Comparison of ENCODE assay signal across 7 cellular contexts in the genomic region with DNA sequence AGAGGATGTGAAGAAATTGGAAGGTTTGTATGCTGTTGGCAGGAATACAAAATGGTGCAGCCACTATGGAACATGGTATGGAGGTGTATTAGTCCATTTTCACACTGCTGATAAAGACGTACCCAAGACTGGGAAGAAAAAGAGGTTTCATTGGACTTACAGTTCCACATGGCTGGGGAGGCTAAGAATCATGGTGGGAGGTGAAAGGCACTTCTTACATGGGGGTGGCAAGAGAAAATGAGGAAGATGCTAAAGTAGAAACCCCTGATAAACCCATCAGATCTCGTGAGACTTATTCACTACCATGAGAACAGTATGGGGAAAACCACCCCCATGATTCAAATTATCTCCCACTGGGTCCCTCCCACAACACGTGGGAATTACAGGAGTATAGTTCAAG.
DNase-seq lines count a peak whose midpoint lies in the region; ATAC-seq, FAIRE-seq and TF ChIP-seq lines count a peak whose summit lies in the region.
"Not testable (repeated sequence)": the region's sequence is repeated elsewhere in the genome, so short reads cannot be mapped to it uniquely, and the experiment has no call there.

No MANE protein-coding gene starts in this region.

- TF ChIP-seq EP300 in K562 (IDR thresholded peaks at IDR 0.05; ENCODE audit: low read length): not testable (repeated sequence)

- not testable (repeated sequence) for H2AFZ ChIP-seq in K562 (ENCODE audit: low read depth, low read length)

- H3K4me1 ChIP-seq in BLaER1: peaks cover 24% of the 10 kb centered on the region
- H3K4me1 ChIP-seq in K562 (replicated peaks in 1 of 2; ENCODE audit: control insufficient read depth in 2 of 2, insufficient read depth in 2 of 2, low read length in 2 of 2): peaks cover 0 to 24% of the 10 kb centered on the region in 2 experiments; a peak in 4 of 5 replicates

- H3K27ac ChIP-seq in BLaER1; K562 (ENCODE audit: extremely low read depth, low read depth, low read length): not testable (repeated sequence)

- not testable (repeated sequence) for TF ChIP-seq POLR2A in K562 (conservative IDR thresholded peaks at IDR 0.05)

- H3K4me1 Mint-ChIP-seq in activated T-helper 17 cell treated with anti-CD3 and anti-CD28 coated beads, Interleukin-2, amount 50 U/mL, for 72 hours: peaks cover 48% of the 10 kb centered on the region
- peaks cover 80% of the 10 kb centered on the region for H3K4me1 Mint-ChIP-seq in activated naive CD8-positive, alpha-beta T cell (ENCODE audit: low read depth)
- peaks cover 17% of the 10 kb centered on the region for H3K4me1 Mint-ChIP-seq in memory B cell
- peaks cover 35 to 81% of the 10 kb centered on the region in 2 donors for H3K4me1 Mint-ChIP-seq in stimulated activated naive B cell treated with anti-CD40 and anti-IgM and Interleukin-4, amounts not matched to agents 10 μg/mL and 1 μg/mL and 100 μg/mL, for 72 hours

- H3K27me3 ChIP-seq in BLaER1; K562 (ENCODE audit: control insufficient read depth in 2 of 2, insufficient read depth in 2 of 2, low read length in 2 of 2): not testable (repeated sequence)

- H3K9me1 ChIP-seq in K562 (ENCODE audit: control insufficient read depth, insufficient read depth, low read length): not testable (repeated sequence)

- not testable (repeated sequence) for BruUV-seq in K562 (replicated peaks; lab: Mats Ljungman, UMichigan)

- not testable (repeated sequence) for H3K9me3 Mint-ChIP-seq in activated T-helper 17 cell treated with anti-CD3 and anti-CD28 coated beads, Interleukin-2, amount 50 U/mL, for 72 hours; activated naive CD8-positive, alpha-beta T cell (ENCODE audit: low read depth); memory B cell
- peaks cover 4 to 10% of the 10 kb centered on the region in 2 donors for H3K9me3 Mint-ChIP-seq in stimulated activated naive B cell treated with anti-CD40 and anti-IgM and Interleukin-4, amounts not matched to agents 10 μg/mL and 1 μg/mL and 100 μg/mL, for 72 hours

- not testable (repeated sequence) for TF ChIP-seq RAD21 in K562 (CRISPR knock-in tag; conservative IDR thresholded peaks at IDR 0.05 in 1 of 2, IDR thresholded peaks at IDR 0.05 in 1 of 2)

- not testable (repeated sequence) for H3K36me3 Mint-ChIP-seq in activated T-helper 17 cell treated with anti-CD3 and anti-CD28 coated beads, Interleukin-2, amount 50 U/mL, for 72 hours (ENCODE audit: low read depth); activated naive CD8-positive, alpha-beta T cell; memory B cell; stimulated activated naive B cell treated with anti-CD40 and anti-IgM and Interleukin-4, amounts not matched to agents 10 μg/mL and 1 μg/mL and 100 μg/mL, for 72 hours

- intact Hi-C loops in K562 (cut with micrococcal nuclease): not testable (repeated sequence)

- H3K4me3 Mint-ChIP-seq in activated T-helper 17 cell treated with anti-CD3 and anti-CD28 coated beads, Interleukin-2, amount 50 U/mL, for 72 hours: peak overlapping the region; percentile 76
- peak overlapping the region; percentile 40 for H3K4me3 Mint-ChIP-seq in activated naive CD8-positive, alpha-beta T cell
- H3K4me3 Mint-ChIP-seq in memory B cell: not testable (repeated sequence)
- peak overlapping the region; percentile 5 to 20 for H3K4me3 Mint-ChIP-seq in stimulated activated naive B cell treated with anti-CD40 and anti-IgM and Interleukin-4, amounts not matched to agents 10 μg/mL and 1 μg/mL and 100 μg/mL, for 72 hours

- H3K9me3 ChIP-seq in BLaER1: peaks cover 63% of the 10 kb centered on the region
- H3K9me3 ChIP-seq in K562 (replicated peaks; ENCODE audit: control insufficient read depth, insufficient read depth, low read depth, low read length): not testable (repeated sequence)

- TF ChIP-seq CTCF in K562 (IDR thresholded peaks at IDR 0.05 in 2 of 3, conservative IDR thresholded peaks at IDR 0.05 in 1 of 3; ENCODE audit: insufficient read depth in 2 of 3, low read depth in 1 of 3, low read length in 3 of 3): not testable (repeated sequence)

- H3K4me2 ChIP-seq in BLaER1: peak overlapping the region; percentile 4; the same call in 1 of the 2 replicates
- H3K4me2 ChIP-seq in K562 (ENCODE audit: insufficient read depth, low read length): not testable (repeated sequence)

- CTCF ChIA-PET in K562 (lab: Yijun Ruan, JAX; ENCODE audit: low intra/inter-chr PET ratio): not testable (repeated sequence)

- H3K9ac ChIP-seq in BLaER1; K562 (ENCODE audit: insufficient read depth in 1 of 2, low read depth in 2 of 2, low read length in 2 of 2): not testable (repeated sequence)

- DNase-seq in activated CD8-positive, alpha-beta memory T cell treated with anti-CD3 and anti-CD28 coated beads for 24 hours: peak; percentile 17
- DNase-seq in K562 (ENCODE audit: extremely low read depth in 1 of 4, low spot score in 3 of 4); memory B cell (ENCODE audit: low spot score in 2 of 2); stimulated activated naive B cell treated with anti-CD40 and anti-IgM and Interleukin-4, amounts not matched to agents 10 μg/mL and 1 μg/mL and 100 μg/mL, for 72 hours: not testable (repeated sequence)

- not testable (repeated sequence) for H3K4me3 ChIP-seq in BLaER1, K562

- FAIRE-seq in K562 (lab: Jason Lieb, UNC): not testable (repeated sequence)

- H3K36me3 ChIP-seq in BLaER1; K562 (ENCODE audit: control insufficient read depth, insufficient read depth, low read length): not testable (repeated sequence)

- POLR2A ChIA-PET in K562 (lab: Yijun Ruan, JAX): not testable (repeated sequence)

- not testable (repeated sequence) for H3K79me2 ChIP-seq in K562 (ENCODE audit: control insufficient read depth, insufficient read depth, low read length)

- WGBS in K562 (ENCODE audit: insufficient coverage, low coverage, missing lambda C conversion rate): 43% methylated on average over 3 of the region's 3 CpGs

- not testable (repeated sequence) for H3K27me3 Mint-ChIP-seq in activated T-helper 17 cell treated with anti-CD3 and anti-CD28 coated beads, Interleukin-2, amount 50 U/mL, for 72 hours; activated naive CD8-positive, alpha-beta T cell; memory B cell; stimulated activated naive B cell treated with anti-CD40 and anti-IgM and Interleukin-4, amounts not matched to agents 10 μg/mL and 1 μg/mL and 100 μg/mL, for 72 hours

- in situ Hi-C loops in K562 (cut with MboI): not testable (repeated sequence)

- not testable (repeated sequence) for H4K20me1 ChIP-seq in BLaER1; K562 (replicated peaks; ENCODE audit: control insufficient read depth, insufficient read depth, low read length)

- peak overlapping the region; percentile 34 for H3K27ac Mint-ChIP-seq in activated T-helper 17 cell treated with anti-CD3 and anti-CD28 coated beads, Interleukin-2, amount 50 U/mL, for 72 hours
- H3K27ac Mint-ChIP-seq in activated naive CD8-positive, alpha-beta T cell: peak overlapping the region; percentile 97
- peak overlapping the region; percentile 21 for H3K27ac Mint-ChIP-seq in memory B cell
- H3K27ac Mint-ChIP-seq in stimulated activated naive B cell treated with anti-CD40 and anti-IgM and Interleukin-4, amounts not matched to agents 10 μg/mL and 1 μg/mL and 100 μg/mL, for 72 hours: not testable (repeated sequence)

- not testable (repeated sequence) for ATAC-seq in activated T-helper 17 cell treated with anti-CD3 and anti-CD28 coated beads, Interleukin-2, amount 50 U/mL, for 72 hours (replicated peaks); K562; memory B cell (ENCODE audit: low read depth); stimulated activated naive B cell treated with anti-CD40 and anti-IgM and Interleukin-4, amounts not matched to agents 10 μg/mL and 1 μg/mL and 100 μg/mL, for 72 hours (replicated peaks)

TF ChIP-seq in K562, 482 proteins besides CTCF, POLR2A, EP300 and RAD21 (continues in another document):
- TF ChIP-seq ZNF766 (CRISPR knock-in tag; conservative IDR thresholded peaks at IDR 0.05) (peak; percentile 71), CC2D1A (IDR thresholded peaks at IDR 0.05) (peak; percentile 47; the same call in 1 of the 2 replicates), ZFP36 (IDR thresholded peaks at IDR 0.05; ENCODE audit: low read depth, low read length, partially characterized antibody) (peak; percentile 59)
